Comparison of ENCODE assay signal across 12 cellular contexts in the genomic region with DNA sequence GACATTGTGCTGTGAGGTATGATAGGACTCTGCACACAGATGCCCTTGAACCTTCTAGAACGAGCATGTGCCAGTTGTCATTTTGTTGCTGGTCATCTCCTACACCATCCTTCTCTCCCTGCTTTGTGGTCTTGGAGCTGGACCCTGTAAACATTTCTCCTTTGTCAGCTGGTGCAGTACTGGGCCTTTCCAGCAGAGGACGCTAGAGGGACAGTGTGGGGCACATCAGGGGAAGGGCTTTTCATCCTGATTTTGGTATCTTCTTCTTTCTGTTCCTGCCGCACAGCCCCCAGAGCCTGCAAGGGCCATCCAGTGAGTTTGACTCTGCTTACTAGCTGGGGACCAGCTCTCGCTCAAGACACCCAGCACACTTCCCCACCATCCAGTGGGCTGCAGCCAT.
DNase-seq lines count a peak whose midpoint lies in the region; ATAC-seq and TF ChIP-seq lines count a peak whose summit lies in the region.
"Had no signal": no experiment of that assay in that cellular context is flagged by ENCODE, and none has a peak within 500 bp of the region (broad histone marks: within the 10 kb centered on the region; RNA-seq: fewer than 3 reads in every experiment).

No MANE protein-coding gene starts in this region.

- H3K27ac ChIP-seq in C4-2B, result no peak overlapping the region
- no peak overlapping the region for H3K27ac ChIP-seq in iPS DF 6.9 (ENCODE audit: low read length)
- H3K27ac ChIP-seq in psoas muscle, result no peak overlapping the region

- intact Hi-C loops in psoas muscle (cut with DNase I), result no loop called here

- no peak overlapping the region for H3K4me3 ChIP-seq in H7 (ENCODE audit: insufficient read depth, low read depth, low read length)
- H3K4me3 ChIP-seq in iPS DF 6.9 (ENCODE audit: low read length), result no peak overlapping the region
- H3K4me3 ChIP-seq in psoas muscle, result no peak overlapping the region

- peak; percentile 68 for TF ChIP-seq CTCF in C4-2B (conservative IDR thresholded peaks at IDR 0.05)
- no peak for TF ChIP-seq CTCF in psoas muscle (IDR thresholded peaks at IDR 0.05)

- no peaks in the 10 kb centered on the region for H3K36me3 ChIP-seq in H7 (replicated peaks; ENCODE audit: control insufficient read depth, insufficient read depth, low read length)
- no peaks in the 10 kb centered on the region for H3K36me3 ChIP-seq in iPS DF 6.9 (ENCODE audit: control insufficient read depth, insufficient read depth, low read length)
- H3K36me3 ChIP-seq in psoas muscle (ENCODE audit: insufficient read depth in 1 of 2, low read depth in 1 of 2), result no peaks in the 10 kb centered on the region

- in situ Hi-C loops in SK-MEL-5 (cut with HindIII; ENCODE audit: low pct_unique_long_range_greater_than_20kb, low sequenced_read_pairs), result no loop called here

- no peaks in the 10 kb centered on the region for H3K4me1 ChIP-seq in iPS DF 6.9 (ENCODE audit: control insufficient read depth, insufficient read depth, low read length)
- H3K4me1 ChIP-seq in psoas muscle, result no peaks in the 10 kb centered on the region

- DNase-seq in H7 (peak; percentile 55), SK-MEL-5 (ENCODE audit: low read depth, low spot score) (peak; percentile 42), iPS DF 6.9 (ENCODE audit: low read depth, low spot score) (peak; percentile 31), psoas muscle (no peak), NCI-H187 treated with DMSO at 0.1 percent for 48 hours (lab: John Stamatoyannopoulos, UW) (no peak), SKM-1 (lab: John Stamatoyannopoulos, UW; ENCODE audit: unreplicated experiment) (no peak)
- DNase-seq: effector CD4-positive, alpha-beta T cell; GOT3 had no signal

- ATAC-seq in psoas muscle (no peak), HG02763 (IDR thresholded peaks at IDR 0.05; ENCODE audit: unreplicated experiment) (no peak)
- ATAC-seq: activated CD4-positive, CD25-positive, alpha-beta regulatory T cell treated with anti-CD3 and anti-CD28 coated beads, Interleukin-2, amount 50 U/mL, for 24 hours; stimulated activated effector memory CD8-positive, alpha-beta T cell treated with anti-CD3 and anti-CD28 coated beads, Interleukin-12 subunit alpha, Interleukin-12 subunit beta, amount 100 ng/mL, for 72 hours had no signal

- H3K27me3 ChIP-seq in H7 (ENCODE audit: control insufficient read depth, insufficient read depth, low read length), result no peaks in the 10 kb centered on the region
- no peaks in the 10 kb centered on the region for H3K27me3 ChIP-seq in iPS DF 6.9 (ENCODE audit: control insufficient read depth, insufficient read depth, low read length)
- H3K27me3 ChIP-seq in psoas muscle (ENCODE audit: insufficient read depth in 3 of 3, low read length in 2 of 3), result no peaks in the 10 kb centered on the region

- no CpG with 5 or more reads among the region's 4 CpGs for WGBS in iPS DF 6.9 (ENCODE audit: insufficient coverage, insufficient read length)
- WGBS in psoas muscle, 3 donors, result 63 to 76% (median 70%) methylated on average over 4 of the region's 4 CpGs

- H3K9me3 ChIP-seq in iPS DF 6.9 (ENCODE audit: control insufficient read depth, insufficient read depth, low read length) (no peaks in the 10 kb centered on the region), psoas muscle (no peaks in the 10 kb centered on the region)

Comparison
In these comparisons a context has a peak if more than half of its experiments do, and no peak if none do; other contexts are left out.
1. DNase-seq: peak in H7 (single experiment), SK-MEL-5 (single experiment) and iPS DF 6.9 (single experiment); none in psoas muscle (0 of 2), NCI-H187 treated with DMSO at 0.1 percent for 48 hours (single experiment) and SKM-1 (single experiment).